28 cellular contexts compared by ENCODE assay signal in the genomic region with DNA sequence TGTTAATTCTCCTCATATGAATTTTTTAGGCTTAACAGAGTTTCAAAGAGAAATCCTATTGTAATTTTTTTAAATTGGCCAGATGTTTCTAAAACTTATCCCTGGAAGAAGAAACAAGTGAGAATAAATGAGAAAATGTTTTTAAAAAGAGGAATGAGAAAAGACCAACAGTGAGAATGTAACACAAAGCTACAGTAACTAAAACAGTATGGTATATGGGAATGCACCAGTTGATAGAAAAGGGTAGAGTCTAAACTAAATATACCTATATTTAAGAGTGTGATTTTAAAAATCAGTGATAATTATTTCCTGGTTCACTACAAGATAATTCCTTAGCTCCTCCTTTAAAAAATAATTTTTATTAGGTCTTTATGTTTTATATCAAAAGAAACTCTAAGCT.
"Had no signal": no experiment of that assay in that cellular context is flagged by ENCODE, and none has a peak within 500 bp of the region (broad histone marks: within the 10 kb centered on the region; RNA-seq: fewer than 3 reads in every experiment).

No MANE protein-coding gene starts in this region.

- H3K9me3 Mint-ChIP-seq: naive B cell; natural killer cell treated with Interleukin-12 subunit alpha and Interleukin-12 subunit beta and Interleukin-15 and Interleukin-18, amount 100 ng/mL, for 72 hours; stimulated activated naive CD8-positive, alpha-beta T cell treated with anti-CD3 and anti-CD28 coated beads, Interleukin-15, Interleukin-2, amounts not matched to agents 100 ng/mL and 50 ng/mL, for 24 hours had no signal

- H3K36me3 ChIP-seq: neutrophil, pancreas, right lobe of liver, thoracic aorta had no signal

- DNase-seq: dermis blood vessel endothelial cell; effector memory CD4-positive, alpha-beta T cell; foreskin keratinocyte; heart left ventricle; kidney; mesenchymal stem cell; mucosa of descending colon; naive B cell; pancreas; right lobe of liver; small intestine; stimulated activated CD4-positive, alpha-beta T cell treated with anti-CD3 and anti-CD28 coated beads, Interleukin-15, amount 100 ng/mL, for 24 hours; stimulated activated CD4-positive, alpha-beta T cell treated with anti-CD3 and anti-CD28 coated beads, Interleukin-2, amount 100 ng/mL, for 48 hours; stimulated activated naive B cell treated with anti-CD40 and anti-IgM and Interleukin-4, amounts not matched to agents 10 μg/mL and 1 μg/mL and 100 μg/mL, for 72 hours; upper lobe of left lung had no signal

- H3K9me3 ChIP-seq: esophagus muscularis mucosa, gastroesophageal sphincter, mucosa of descending colon, neutrophil, pancreas, right lobe of liver, thoracic aorta, upper lobe of left lung had no signal

- H2AFZ ChIP-seq: hepatocyte had no signal

- H3K27ac ChIP-seq: esophagus muscularis mucosa, foreskin keratinocyte, gastroesophageal sphincter, heart left ventricle, hepatocyte, neutrophil, pancreas, right lobe of liver, thoracic aorta, tibial nerve, upper lobe of left lung had no signal

- H3K4me3 ChIP-seq: esophagus muscularis mucosa, gastroesophageal sphincter, heart left ventricle, hepatocyte, lung, mucosa of descending colon, pancreas, right lobe of liver, thoracic aorta, tibial nerve, upper lobe of left lung had no signal

- H3K4me1 ChIP-seq: foreskin keratinocyte, pancreas, right lobe of liver, tibial nerve had no signal

- H3K27me3 Mint-ChIP-seq: naive B cell; natural killer cell treated with Interleukin-12 subunit alpha and Interleukin-12 subunit beta and Interleukin-15 and Interleukin-18, amount 100 ng/mL, for 72 hours; progenitor cell of endocrine pancreas; stimulated activated naive B cell treated with anti-CD40 and anti-IgM and Interleukin-4, amounts not matched to agents 10 μg/mL and 1 μg/mL and 100 μg/mL, for 72 hours; stimulated activated naive CD8-positive, alpha-beta T cell treated with anti-CD3 and anti-CD28 coated beads, Interleukin-15, Interleukin-2, amounts not matched to agents 100 ng/mL and 50 ng/mL, for 24 hours had no signal

- H3K4me3 Mint-ChIP-seq: mesothelial cell of epicardium; natural killer cell treated with Interleukin-12 subunit alpha and Interleukin-12 subunit beta and Interleukin-15 and Interleukin-18, amount 100 ng/mL, for 72 hours; neural crest cell; stimulated activated naive B cell treated with anti-CD40 and anti-IgM and Interleukin-4, amounts not matched to agents 10 μg/mL and 1 μg/mL and 100 μg/mL, for 72 hours; stimulated activated naive CD8-positive, alpha-beta T cell treated with anti-CD3 and anti-CD28 coated beads, Interleukin-15, Interleukin-2, amounts not matched to agents 100 ng/mL and 50 ng/mL, for 24 hours had no signal

- H3K79me2 ChIP-seq: hepatocyte had no signal

- H3K27me3 ChIP-seq: esophagus muscularis mucosa, foreskin keratinocyte, gastroesophageal sphincter, heart left ventricle, hepatocyte, neutrophil, pancreas, right lobe of liver, tibial nerve, upper lobe of left lung had no signal

- ATAC-seq: foreskin keratinocyte; gastroesophageal sphincter; heart left ventricle; left lobe of liver; mucosa of descending colon; natural killer cell treated with Interleukin-12 subunit alpha and Interleukin-12 subunit beta and Interleukin-15 and Interleukin-18, amount 100 ng/mL, for 72 hours; pancreas; right lobe of liver; stimulated activated naive B cell treated with anti-CD40 and anti-IgM and Interleukin-4, amounts not matched to agents 10 μg/mL and 1 μg/mL and 100 μg/mL, for 72 hours had no signal

- H3K27ac Mint-ChIP-seq: mesothelial cell of epicardium; progenitor cell of endocrine pancreas; stimulated activated naive B cell treated with anti-CD40 and anti-IgM and Interleukin-4, amounts not matched to agents 10 μg/mL and 1 μg/mL and 100 μg/mL, for 72 hours; stimulated activated naive CD8-positive, alpha-beta T cell treated with anti-CD3 and anti-CD28 coated beads, Interleukin-15, Interleukin-2, amounts not matched to agents 100 ng/mL and 50 ng/mL, for 24 hours had no signal

- H3K4me2 ChIP-seq: hepatocyte had no signal
